ENCODE assay signal across 1 cellular context in the genomic region with DNA sequence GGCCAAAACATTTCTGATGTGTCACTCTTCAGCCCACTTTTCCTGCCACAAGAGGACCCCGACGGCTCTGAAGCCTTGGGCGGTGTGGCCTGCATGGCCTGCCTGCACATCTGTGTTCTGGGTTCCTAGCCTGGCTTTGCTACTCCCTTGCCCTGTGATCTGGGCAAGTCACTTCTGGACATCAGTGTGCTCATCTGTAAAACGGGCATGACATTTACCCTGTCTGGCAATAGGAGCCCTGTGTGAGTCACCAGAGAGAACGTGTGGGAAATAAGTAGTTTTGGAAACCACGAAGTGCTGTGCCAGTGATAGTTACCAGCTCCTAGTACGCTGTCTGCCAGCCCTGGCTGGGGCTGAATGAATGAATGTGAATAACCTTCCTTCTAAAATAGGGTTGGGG.
TF ChIP-seq lines count a peak whose summit lies in the region.

No MANE protein-coding gene starts in this region.

TF ChIP-seq in IMR-90, 13 proteins besides CTCF, POLR2A, EP300 and RAD21:
- TF ChIP-seq RFX5 (IDR thresholded peaks at IDR 0.05; ENCODE audit: low read depth, low read length) (no peak), BHLHE40 (IDR thresholded peaks at IDR 0.05; ENCODE audit: low read depth, low read length) (peak; percentile 26; the same call in 1 of the 2 replicates), RCOR1 (IDR thresholded peaks at IDR 0.05; ENCODE audit: insufficient replicate concordance, low read length) (peak; percentile 98), CEBPB (IDR thresholded peaks at IDR 0.05; ENCODE audit: low read depth, low read length) (no peak), NFE2L2 (IDR thresholded peaks at IDR 0.05; ENCODE audit: low read depth, low read length) (no peak), CHD1 (IDR thresholded peaks at IDR 0.05; ENCODE audit: low read depth, low read length) (no peak), MXI1 (IDR thresholded peaks at IDR 0.05; ENCODE audit: borderline replicate concordance, low read depth, low read length) (no peak), FOS (IDR thresholded peaks at IDR 0.05; ENCODE audit: low read depth, low read length) (peak; percentile 46; the same call in 1 of the 2 replicates)
- TF ChIP-seq, protein P1, sequence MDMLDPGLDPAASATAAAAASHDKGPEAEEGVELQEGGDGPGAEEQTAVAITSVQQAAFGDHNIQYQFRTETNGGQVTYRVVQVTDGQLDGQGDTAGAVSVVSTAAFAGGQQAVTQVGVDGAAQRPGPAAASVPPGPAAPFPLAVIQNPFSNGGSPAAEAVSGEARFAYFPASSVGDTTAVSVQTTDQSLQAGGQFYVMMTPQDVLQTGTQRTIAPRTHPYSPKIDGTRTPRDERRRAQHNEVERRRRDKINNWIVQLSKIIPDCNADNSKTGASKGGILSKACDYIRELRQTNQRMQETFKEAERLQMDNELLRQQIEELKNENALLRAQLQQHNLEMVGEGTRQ (IDR thresholded peaks at IDR 0.05; ENCODE audit: low read depth, low read length): no peak
- TF ChIP-seq, protein P2, sequence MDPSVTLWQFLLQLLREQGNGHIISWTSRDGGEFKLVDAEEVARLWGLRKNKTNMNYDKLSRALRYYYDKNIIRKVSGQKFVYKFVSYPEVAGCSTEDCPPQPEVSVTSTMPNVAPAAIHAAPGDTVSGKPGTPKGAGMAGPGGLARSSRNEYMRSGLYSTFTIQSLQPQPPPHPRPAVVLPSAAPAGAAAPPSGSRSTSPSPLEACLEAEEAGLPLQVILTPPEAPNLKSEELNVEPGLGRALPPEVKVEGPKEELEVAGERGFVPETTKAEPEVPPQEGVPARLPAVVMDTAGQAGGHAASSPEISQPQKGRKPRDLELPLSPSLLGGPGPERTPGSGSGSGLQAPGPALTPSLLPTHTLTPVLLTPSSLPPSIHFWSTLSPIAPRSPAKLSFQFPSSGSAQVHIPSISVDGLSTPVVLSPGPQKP (IDR thresholded peaks at IDR 0.05; ENCODE audit: borderline replicate concordance, low read depth, low read length): no peak
